ENCODE assay signal across 1 cellular context in the genomic region with DNA sequence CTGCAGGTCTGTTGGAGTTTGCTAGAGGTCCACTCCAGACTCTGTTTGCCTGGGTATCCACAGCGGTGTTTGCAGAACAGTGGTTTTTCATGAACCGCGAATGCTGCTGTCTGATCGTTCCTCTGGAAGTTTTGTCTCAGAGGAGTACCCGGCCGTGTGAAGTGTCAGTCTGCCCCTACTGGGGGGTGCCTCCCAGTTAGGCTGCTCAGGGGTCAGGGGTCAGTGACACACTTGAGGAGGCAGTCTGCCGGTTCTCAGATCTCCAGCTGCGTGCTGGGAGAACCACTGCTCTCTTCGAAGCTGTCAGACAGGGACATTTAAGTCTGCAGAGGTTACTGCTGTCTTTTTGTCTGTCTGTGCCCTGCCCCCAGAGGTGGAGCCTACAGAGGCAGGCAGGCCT.
TF ChIP-seq lines count a peak whose summit lies in the region.
"Not testable (repeated sequence)": the region's sequence is repeated elsewhere in the genome, so short reads cannot be mapped to it uniquely, and the experiment has no call there.

No MANE protein-coding gene starts in this region.

TF ChIP-seq in K562, 482 proteins besides CTCF, POLR2A, EP300 and RAD21:
- not testable (repeated sequence) for TF ChIP-seq NR2C2 (CRISPR knock-in tag; IDR thresholded peaks at IDR 0.05)
- peak; percentile 38; the same call in 1 of the 2 replicates for TF ChIP-seq NR2C2 (tag; IDR thresholded peaks at IDR 0.05)
